In genomic region chr22:43174941-43175531, GRCh38 we compare ENCODE assay signal across 13 cellular contexts.
"Had no signal": no experiment of that assay in that cellular context is flagged by ENCODE, and none has a peak within 500 bp of the region (broad histone marks: within the 10 kb centered on the region; RNA-seq: fewer than 3 reads in every experiment).

No MANE protein-coding gene starts in this region.

- H2AFZ ChIP-seq: parathyroid adenoma had no signal

- H3K27me3 ChIP-seq: adrenal gland, body of pancreas, dorsolateral prefrontal cortex, right atrium auricular region had no signal

- ATAC-seq: body of pancreas; stimulated activated memory B cell treated with anti-CD40 and anti-IgM and Interleukin-4, amounts not matched to agents 10 μg/mL and 1 μg/mL and 100 μg/mL, for 72 hours had no signal

- H3K9me3 ChIP-seq: adrenal gland, body of pancreas, right atrium auricular region had no signal

- H3K9ac ChIP-seq: parathyroid adenoma had no signal

- H3K4me3 ChIP-seq: adrenal gland, body of pancreas, dorsolateral prefrontal cortex, right atrium auricular region had no signal

- H3K4me3 Mint-ChIP-seq: activated B cell treated with CpG ODN at 0.5 μM for 24 hours; activated CD4-positive, alpha-beta T cell treated with anti-CD3 and anti-CD28 coated beads, Interleukin-2, amount 10 ng/mL, durations not matched to agents 24 days and 14 days; neural crest cell; stimulated activated memory B cell treated with anti-CD40 and anti-IgM and Interleukin-4, amounts not matched to agents 10 μg/mL and 1 μg/mL and 100 μg/mL, for 72 hours; T-helper 1 cell treated with Interleukin-12 subunit alpha and Interleukin-12 subunit beta and Interleukin-4 antibody, amounts not matched to agents 30 μg/mL and 1 μg/mL, for 36 hours had no signal

- H3K4me1 Mint-ChIP-seq: activated B cell treated with CpG ODN at 0.5 μM for 24 hours; neural crest cell; stimulated activated memory B cell treated with anti-CD40 and anti-IgM and Interleukin-4, amounts not matched to agents 10 μg/mL and 1 μg/mL and 100 μg/mL, for 72 hours had no signal

- DNase-seq: activated B cell treated with CpG ODN at 0.5 μM for 24 hours; activated CD4-positive, alpha-beta T cell treated with anti-CD3 and anti-CD28 coated beads, Interleukin-2, amount 10 ng/mL, durations not matched to agents 24 days and 14 days; activated naive CD4-positive, alpha-beta T cell treated with anti-CD3 and anti-CD28 coated beads, Interleukin-2, amount 50 U/mL, for 16 hours; adrenal gland; body of pancreas; dorsolateral prefrontal cortex; small intestine; trophoblast cell had no signal

- H3K27ac Mint-ChIP-seq: activated B cell treated with CpG ODN at 0.5 μM for 24 hours; activated CD4-positive, alpha-beta T cell treated with anti-CD3 and anti-CD28 coated beads, Interleukin-2, amount 10 ng/mL, durations not matched to agents 24 days and 14 days; stimulated activated memory B cell treated with anti-CD40 and anti-IgM and Interleukin-4, amounts not matched to agents 10 μg/mL and 1 μg/mL and 100 μg/mL, for 72 hours; T-helper 1 cell treated with Interleukin-12 subunit alpha and Interleukin-12 subunit beta and Interleukin-4 antibody, amounts not matched to agents 30 μg/mL and 1 μg/mL, for 36 hours had no signal

- H3K27me3 Mint-ChIP-seq: activated B cell treated with CpG ODN at 0.5 μM for 24 hours; activated CD4-positive, alpha-beta T cell treated with anti-CD3 and anti-CD28 coated beads, Interleukin-2, amount 10 ng/mL, durations not matched to agents 24 days and 14 days; stimulated activated memory B cell treated with anti-CD40 and anti-IgM and Interleukin-4, amounts not matched to agents 10 μg/mL and 1 μg/mL and 100 μg/mL, for 72 hours had no signal

- H3K27ac ChIP-seq: adrenal gland, body of pancreas, dorsolateral prefrontal cortex, parathyroid adenoma, right atrium auricular region had no signal

- H3K4me1 ChIP-seq: adrenal gland, body of pancreas, parathyroid adenoma, right atrium auricular region had no signal

- H3K9me3 Mint-ChIP-seq: activated B cell treated with CpG ODN at 0.5 μM for 24 hours; activated CD4-positive, alpha-beta T cell treated with anti-CD3 and anti-CD28 coated beads, Interleukin-2, amount 10 ng/mL, durations not matched to agents 24 days and 14 days; neural crest cell; stimulated activated memory B cell treated with anti-CD40 and anti-IgM and Interleukin-4, amounts not matched to agents 10 μg/mL and 1 μg/mL and 100 μg/mL, for 72 hours; T-helper 1 cell treated with Interleukin-12 subunit alpha and Interleukin-12 subunit beta and Interleukin-4 antibody, amounts not matched to agents 30 μg/mL and 1 μg/mL, for 36 hours had no signal
